Comparison of ENCODE assay signal across 11 cellular contexts in genomic region chr1:225250432-225250831, GRCh38.
DNase-seq lines count a peak whose midpoint lies in the region; ATAC-seq and TF ChIP-seq lines count a peak whose summit lies in the region.
"Had no signal": no experiment of that assay in that cellular context is flagged by ENCODE, and none has a peak within 500 bp of the region (broad histone marks: within the 10 kb centered on the region; RNA-seq: fewer than 3 reads in every experiment).

No MANE protein-coding gene starts in this region.

- CTCF ChIA-PET in activated B cell treated with CpG ODN at 0.5 μM for 24 hours (lab: Charles Lee), result no interaction called here

- no peak overlapping the region for H3K27ac ChIP-seq in GM23248
- no peak overlapping the region for H3K27ac ChIP-seq in MM.1S (ENCODE audit: low read length)

- peak; percentile 96 for ATAC-seq in GM18519 (IDR thresholded peaks at IDR 0.05; ENCODE audit: low FRiP score, unreplicated experiment)
- ATAC-seq in GM21723 (IDR thresholded peaks at IDR 0.05; ENCODE audit: unreplicated experiment), result peak; percentile 89
- peak; percentile 96 for ATAC-seq in HG03460 (IDR thresholded peaks at IDR 0.05; ENCODE audit: unreplicated experiment)
- peak; percentile 97 for ATAC-seq in activated B cell treated with CpG ODN at 0.5 μM for 24 hours (ENCODE audit: low read depth)

- DNase-seq in activated B cell treated with CpG ODN at 0.5 μM for 24 hours (peak; percentile 19), GM23248 (no peak), NK-92 (lab: John Stamatoyannopoulos, UW; ENCODE audit: unreplicated experiment) (no peak), kidney glomerular epithelial cell (lab: John Stamatoyannopoulos, UW) (no peak), MM.1S (no peak)
- DNase-seq: anterior cingulate cortex; stimulated activated CD4-positive, alpha-beta T cell treated with anti-CD3 and anti-CD28 coated beads, Interleukin-4, amount 100 ng/mL, for 4 hours had no signal

- peaks cover 2% of the 10 kb centered on the region for H3K9me3 Mint-ChIP-seq in activated B cell treated with CpG ODN at 0.5 μM for 24 hours

- no peaks in the 10 kb centered on the region for H3K79me2 ChIP-seq in GM23248 (ENCODE audit: insufficient read depth)
- H3K79me2 ChIP-seq in MM.1S (ENCODE audit: low read length), result no peaks in the 10 kb centered on the region

- peak overlapping the region; percentile 20 for H3K27ac Mint-ChIP-seq in activated B cell treated with CpG ODN at 0.5 μM for 24 hours
- H3K27ac Mint-ChIP-seq: nephron had no signal

- intact Hi-C loops in activated B cell treated with CpG ODN at 0.5 μM for 24 hours (cut with micrococcal nuclease), result loop anchor here (5.0 kb wide), 1 partner anchor 177 kb away; the partner anchor contains the start of gene LBR

- H3K9me3 ChIP-seq in GM23248 (ENCODE audit: low read depth), result no peaks in the 10 kb centered on the region
- no peaks in the 10 kb centered on the region for H3K9me3 ChIP-seq in MM.1S (replicated peaks; ENCODE audit: insufficient read depth, low read length)

- no peaks in the 10 kb centered on the region for H3K36me3 Mint-ChIP-seq in activated B cell treated with CpG ODN at 0.5 μM for 24 hours (ENCODE audit: low read depth)

- H3K4me3 Mint-ChIP-seq in activated B cell treated with CpG ODN at 0.5 μM for 24 hours, result peak overlapping the region; percentile 58
- H3K4me3 Mint-ChIP-seq: nephron had no signal

- POLR2A ChIA-PET in activated B cell treated with CpG ODN at 0.5 μM for 24 hours (lab: Charles Lee), result no interaction called here

- peaks cover 12% of the 10 kb centered on the region for H3K4me1 ChIP-seq in GM23248 (ENCODE audit: insufficient read depth)
- H3K4me1 ChIP-seq in MM.1S (ENCODE audit: low read length), result no peaks in the 10 kb centered on the region

- H3K4me3 ChIP-seq in GM23248 (no peak overlapping the region), MM.1S (ENCODE audit: low read length) (no peak overlapping the region)

- H3K4me2 ChIP-seq in GM23248 (ENCODE audit: unreplicated experiment) (no peak overlapping the region), MM.1S (ENCODE audit: low read depth, low read length) (no peak overlapping the region)

- H2AFZ ChIP-seq in GM23248, result no peak overlapping the region
- no peak overlapping the region for H2AFZ ChIP-seq in MM.1S (ENCODE audit: low read length)

- H3K9ac ChIP-seq in GM23248 (no peak overlapping the region), MM.1S (ENCODE audit: low read length) (no peak overlapping the region)

- H4K20me1 ChIP-seq in GM23248 (ENCODE audit: insufficient read depth) (no peaks in the 10 kb centered on the region), MM.1S (ENCODE audit: insufficient read depth, low read length) (no peaks in the 10 kb centered on the region)

- 68 to 77% methylated on average over 4 of the region's 4 CpGs for WGBS in GM23248 (ENCODE audit: low coverage in 1 of 2, low lambda C conversion rate in 2 of 2, missing lambda C conversion rate in 2 of 2), 2 experiments

- in situ Hi-C loops in GM23248 (cut with MboI), result no loop called here

- H3K9me2 ChIP-seq in GM23248 (ENCODE audit: insufficient read depth) (no peaks in the 10 kb centered on the region), MM.1S (replicated peaks; ENCODE audit: insufficient read depth, low read length) (no peaks in the 10 kb centered on the region)

- no peaks in the 10 kb centered on the region for H3K36me3 ChIP-seq in GM23248 (ENCODE audit: low read depth)
- no peaks in the 10 kb centered on the region for H3K36me3 ChIP-seq in MM.1S (replicated peaks; ENCODE audit: insufficient read depth, low read length)

- H3K27me3 ChIP-seq in GM23248 (replicated peaks; ENCODE audit: insufficient read depth), result no peaks in the 10 kb centered on the region
- H3K27me3 ChIP-seq in MM.1S (replicated peaks; ENCODE audit: insufficient read depth, low read length), result no peaks in the 10 kb centered on the region

- TF ChIP-seq CTCF in activated B cell treated with CpG ODN at 0.5 μM for 24 hours (IDR thresholded peaks at IDR 0.05) (no peak), MM.1S (IDR thresholded peaks at IDR 0.05; ENCODE audit: low read length) (no peak)

- H3F3A ChIP-seq in GM23248 (ENCODE audit: insufficient read depth) (peaks cover 16% of the 10 kb centered on the region; the same call in 1 of the 2 replicates), MM.1S (ENCODE audit: insufficient read depth, low read length) (no peaks in the 10 kb centered on the region)

- peaks cover 12% of the 10 kb centered on the region for H3K4me1 Mint-ChIP-seq in activated B cell treated with CpG ODN at 0.5 μM for 24 hours
- H3K4me1 Mint-ChIP-seq: nephron had no signal

- peaks cover 9% of the 10 kb centered on the region for H3K27me3 Mint-ChIP-seq in activated B cell treated with CpG ODN at 0.5 μM for 24 hours
